In the genomic region with DNA sequence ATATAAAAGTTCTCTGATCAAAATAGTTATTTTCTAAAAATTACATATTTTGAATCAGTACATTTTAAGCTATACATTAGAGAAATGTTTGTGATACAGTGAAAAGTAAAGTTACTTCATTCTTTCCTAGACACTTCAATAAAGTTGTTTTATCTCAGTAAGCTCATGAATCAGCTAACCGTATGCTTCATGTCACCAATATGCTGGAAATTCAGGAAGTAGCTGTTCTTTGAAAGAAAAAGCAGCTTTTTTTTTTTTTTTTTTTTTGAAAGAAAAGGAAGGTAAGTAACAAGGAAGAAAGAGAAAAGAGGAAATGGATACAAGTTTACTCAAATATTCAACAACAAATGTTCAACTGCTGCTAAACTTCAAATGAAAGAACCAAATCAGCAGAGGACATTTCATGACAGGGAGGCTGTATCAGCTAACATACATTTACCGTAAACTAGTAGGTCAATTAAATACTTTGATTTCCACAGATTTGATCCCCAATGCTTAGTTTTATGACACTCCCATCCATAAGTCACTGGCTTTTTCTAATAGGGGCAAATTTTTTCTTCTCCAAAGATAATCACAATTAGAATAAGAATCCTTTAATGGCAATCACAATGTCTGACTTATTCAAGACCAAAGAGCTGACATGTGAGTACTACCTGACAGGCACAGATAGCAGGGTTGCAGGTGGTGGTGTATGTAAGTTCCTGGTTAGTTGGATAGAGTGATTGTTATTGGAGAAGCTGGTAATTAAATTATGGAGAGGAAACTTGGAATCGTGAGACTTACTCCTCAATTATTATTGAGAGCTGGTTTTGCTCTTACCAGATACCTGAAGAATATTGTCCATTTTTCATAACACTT, we compare ENCODE assay signal across 35 cellular contexts. TPM values are rescaled to one million over a fixed set of nuclear protein-coding genes. Genes with fewer than 3 reads are reported as not detected.
"Had no signal": no experiment of that assay in that cellular context is flagged by ENCODE, and none has a peak within 500 bp of the region (broad histone marks: within the 10 kb centered on the region; RNA-seq: fewer than 3 reads in every experiment).

No MANE protein-coding gene starts in this region.

- DNase-seq: activated CD4-positive, alpha-beta memory T cell treated with anti-CD3 and anti-CD28 coated beads, Interleukin-2, amount 10 ng/mL, durations not matched to agents 7 days and 5 days; activated CD4-positive, alpha-beta T cell treated with anti-CD3 and anti-CD28 coated beads for 1 hour; activated CD4-positive, alpha-beta T cell treated with anti-CD3 and anti-CD28 coated beads for 4 hours; activated CD4-positive, alpha-beta T cell treated with anti-CD3 and anti-CD28 coated beads, Interleukin-2, amount 10 ng/mL, durations not matched to agents 7 days and 5 days; activated CD4-positive, alpha-beta T cell treated with anti-CD3 and anti-CD28 coated beads, Interleukin-2, amount 50 U/mL, for 4 hours; activated effector memory CD4-positive, alpha-beta T cell treated with Interleukin-2 at 50 U/mL for 16 hours; activated gamma-delta T cell treated with Interleukin-2 at 50 U/mL for 16 hours; activated naive CD4-positive, alpha-beta T cell treated with anti-CD3 and anti-CD28 coated beads, Interleukin-2, amount 50 U/mL, for 16 hours; activated naive CD4-positive, alpha-beta T cell treated with Interleukin-2 at 50 U/mL for 16 hours; activated T-cell treated with anti-CD3 and anti-CD28 coated beads, Interleukin-2, amount 50 U/mL, for 4 hours; amniotic stem cell; anterior cingulate cortex; brain microvascular endothelial cell; dorsolateral prefrontal cortex; effector memory CD4-positive, alpha-beta T cell; endodermal cell; esophagus squamous epithelium; foreskin melanocyte; heart right ventricle; T-helper 2 cell had no signal

- H3K27me3 ChIP-seq: brain microvascular endothelial cell, dorsolateral prefrontal cortex, esophagus squamous epithelium, gastroesophageal sphincter, heart right ventricle had no signal

- H3K27ac ChIP-seq: brain microvascular endothelial cell, coronary artery, esophagus squamous epithelium, gastroesophageal sphincter, heart right ventricle, hepatocyte, VCaP had no signal

- H2AFZ ChIP-seq: hepatocyte had no signal

- H3K4me3 ChIP-seq: coronary artery, dorsolateral prefrontal cortex, esophagus squamous epithelium, gastroesophageal sphincter, heart right ventricle, hepatocyte had no signal

- H3K36me3 ChIP-seq: brain microvascular endothelial cell, esophagus squamous epithelium, gastroesophageal sphincter, heart right ventricle had no signal

- H3K79me2 ChIP-seq: hepatocyte had no signal

- H3K4me1 ChIP-seq: esophagus squamous epithelium, gastroesophageal sphincter, heart right ventricle had no signal

- ATAC-seq: activated T-cell treated with anti-CD3 and anti-CD28 coated beads, Interleukin-2, amount 50 U/mL, for 4 hours; activated T-helper 17 cell treated with anti-CD3 and anti-CD28 coated beads, Interleukin-2, amount 50 U/mL, for 72 hours; gastroesophageal sphincter; heart right ventricle; WTC11 had no signal

- H3K4me2 ChIP-seq: hepatocyte had no signal

- H3K9me3 ChIP-seq: esophagus squamous epithelium, gastroesophageal sphincter, heart right ventricle had no signal

RNA-seq across cellular contexts. Expression of gene OR52A1, which starts 0.8 kb away (rescaled TPM):
- total RNA-seq: activated CD4-positive, alpha-beta memory T cell treated with anti-CD3 and anti-CD28 coated beads, Interleukin-2, amount 10 ng/mL, durations not matched to agents 7 days and 5 days; activated CD4-positive, alpha-beta T cell treated with anti-CD3 and anti-CD28 coated beads, Interleukin-2, amount 10 ng/mL, durations not matched to agents 7 days and 5 days; activated T-cell treated with anti-CD3 and anti-CD28 coated beads, Interleukin-2, amount 50 U/mL, for 4 hours; astrocyte; bronchial epithelial cell; cardiac septum; cerebellum; epithelial cell of proximal tubule; esophagus squamous epithelium; fibroblast of lung; fibroblast of villous mesenchyme; gastroesophageal sphincter; glomerular endothelial cell; heart right ventricle; hepatocyte; T-helper 1 cell treated with Interleukin-12 subunit alpha and Interleukin-12 subunit beta and Interleukin-4 antibody, amounts not matched to agents 30 ng/mL and 1 ng/mL, for 36 hours had no signal

RNA-seq across cellular contexts. Expression of gene OR52A5, which starts 15.6 kb away (rescaled TPM):
- total RNA-seq: activated CD4-positive, alpha-beta memory T cell treated with anti-CD3 and anti-CD28 coated beads, Interleukin-2, amount 10 ng/mL, durations not matched to agents 7 days and 5 days; activated CD4-positive, alpha-beta T cell treated with anti-CD3 and anti-CD28 coated beads, Interleukin-2, amount 10 ng/mL, durations not matched to agents 7 days and 5 days; activated T-cell treated with anti-CD3 and anti-CD28 coated beads, Interleukin-2, amount 50 U/mL, for 4 hours; activated T-helper 17 cell treated with anti-CD3 and anti-CD28 coated beads, Interleukin-2, amount 50 U/mL, for 72 hours; astrocyte; bronchial epithelial cell; cardiac septum; cerebellum; dorsolateral prefrontal cortex; epithelial cell of proximal tubule; esophagus squamous epithelium; fibroblast of lung; fibroblast of villous mesenchyme; glomerular endothelial cell; heart right ventricle; hepatocyte; T-helper 1 cell treated with Interleukin-12 subunit alpha and Interleukin-12 subunit beta and Interleukin-4 antibody, amounts not matched to agents 30 ng/mL and 1 ng/mL, for 36 hours had no signal

RNA-seq across cellular contexts. Expression of gene OR51V1, which starts 46.7 kb away (rescaled TPM):
- total RNA-seq: activated CD4-positive, alpha-beta memory T cell treated with anti-CD3 and anti-CD28 coated beads, Interleukin-2, amount 10 ng/mL, durations not matched to agents 7 days and 5 days; activated CD4-positive, alpha-beta T cell treated with anti-CD3 and anti-CD28 coated beads, Interleukin-2, amount 10 ng/mL, durations not matched to agents 7 days and 5 days; activated T-cell treated with anti-CD3 and anti-CD28 coated beads, Interleukin-2, amount 50 U/mL, for 4 hours; activated T-helper 17 cell treated with anti-CD3 and anti-CD28 coated beads, Interleukin-2, amount 50 U/mL, for 72 hours; astrocyte; bronchial epithelial cell; cardiac septum; cerebellum; dorsolateral prefrontal cortex; endodermal cell; epithelial cell of proximal tubule; esophagus squamous epithelium; fibroblast of lung; fibroblast of villous mesenchyme; gastroesophageal sphincter; glomerular endothelial cell; heart right ventricle; hepatocyte; T-helper 1 cell treated with Interleukin-12 subunit alpha and Interleukin-12 subunit beta and Interleukin-4 antibody, amounts not matched to agents 30 ng/mL and 1 ng/mL, for 36 hours; WTC11 had no signal
